In genomic region chr18:2979871-2980606, GRCh38 we compare ENCODE assay signal across 8 cellular contexts. TPM values are rescaled to one million over a fixed set of nuclear protein-coding genes. Genes with fewer than 3 reads are reported as not detected.
DNase-seq lines count a peak whose midpoint lies in the region; ATAC-seq, FAIRE-seq and TF ChIP-seq lines count a peak whose summit lies in the region.

No MANE protein-coding gene starts in this region.

- peak; percentile 56 for FAIRE-seq in endothelial cell of umbilical vein (lab: Jason Lieb, UNC)

- H4K20me1 ChIP-seq in endothelial cell of umbilical vein (replicated peaks; ENCODE audit: control insufficient read depth, extremely low read depth, insufficient read depth, low read length) = no peaks in the 10 kb centered on the region

- H3K9ac ChIP-seq in endothelial cell of umbilical vein (replicated peaks; ENCODE audit: extremely low read depth, insufficient read depth, low read length) = no peak overlapping the region

- no peak overlapping the region for H2AFZ ChIP-seq in endothelial cell of umbilical vein (ENCODE audit: low read depth, low read length)

- TF ChIP-seq POLR2A in NB4 (IDR thresholded peaks at IDR 0.05; ENCODE audit: extremely low read depth, insufficient read length) (no peak), endothelial cell of umbilical vein (IDR thresholded peaks at IDR 0.05; ENCODE audit: low read depth, low read length) (no peak)

- H3K4me3 ChIP-seq in NB4 (ENCODE audit: low read depth, low read length) (no peak overlapping the region), endothelial cell of umbilical vein (replicated peaks in 1 of 3; ENCODE audit: insufficient read depth in 1 of 3, low read depth in 1 of 3, low read length in 3 of 3) (no peak overlapping the region)

- no peak for TF ChIP-seq CTCF in NB4 (IDR thresholded peaks at IDR 0.05; ENCODE audit: low read depth, low read length)
- no peak for TF ChIP-seq CTCF in endothelial cell of umbilical vein (IDR thresholded peaks at IDR 0.05; ENCODE audit: extremely low read depth in 1 of 2, insufficient read depth in 1 of 2, low read depth in 1 of 2, low read length in 2 of 2)

- H3K9me1 ChIP-seq in endothelial cell of umbilical vein (replicated peaks; ENCODE audit: control insufficient read depth, extremely low read depth, insufficient read depth, low read length) = no peaks in the 10 kb centered on the region

- dilution Hi-C loops in endothelial cell of umbilical vein (cut with MboI; ENCODE audit: extremely low pct_ligation_motif_present, low sequenced_read_pairs) = no loop called here

- no peaks in the 10 kb centered on the region for H3K27me3 ChIP-seq in endothelial cell of umbilical vein (ENCODE audit: control insufficient read depth in 2 of 2, insufficient read depth in 2 of 2, low read length in 2 of 2)

- POLR2A ChIA-PET in endothelial cell of umbilical vein (lab: Charles Lee) = no interaction called here

- peaks cover 82% of the 10 kb centered on the region for H3K79me2 ChIP-seq in endothelial cell of umbilical vein (ENCODE audit: control insufficient read depth, insufficient read depth, low read length)

- BruUV-seq in endothelial cell of umbilical vein (replicated peaks; lab: Mats Ljungman, UMichigan) = no TSS peak

- ATAC-seq in GM18867 (IDR thresholded peaks at IDR 0.05; ENCODE audit: unreplicated experiment) (peak; percentile 38), HG02571 (IDR thresholded peaks at IDR 0.05; ENCODE audit: unreplicated experiment) (no peak)

- H3K4me1 ChIP-seq in endothelial cell of umbilical vein (ENCODE audit: control insufficient read depth, extremely low read depth, insufficient read depth, low read length) = peaks cover 69% of the 10 kb centered on the region

- intact Hi-C loops in endothelial cell of umbilical vein (cut with micrococcal nuclease) = loop anchor here (5.0 kb wide), 1 partner anchor 172 kb away; no protein-coding TSS in a partner anchor

- no peaks in the 10 kb centered on the region for H3K9me3 ChIP-seq in endothelial cell of umbilical vein (replicated peaks; ENCODE audit: control insufficient read depth, insufficient read depth, low read length)

- CTCF ChIA-PET in endothelial cell of umbilical vein (lab: Charles Lee) = interaction anchor here (1.2 to 2.6 kb wide), 4 partner anchors 31 to 171 kb away, joined by 3 to 7 read pairs (median 4); no protein-coding TSS in a partner anchor

- no peaks in the 10 kb centered on the region for H3K36me3 ChIP-seq in endothelial cell of umbilical vein (ENCODE audit: control insufficient read depth in 2 of 2, extremely low read depth in 1 of 2, insufficient read depth in 2 of 2, low read length in 2 of 2)

- DNase-seq in NB4 (ENCODE audit: low read depth) (peak; percentile 35), endothelial cell of umbilical vein (ENCODE audit: low read depth, low spot score) (peak; percentile 44), renal cortical epithelial cell (ENCODE audit: low read depth) (peak; percentile 97), putamen (ENCODE audit: low spot score) (no peak), NCI-H1105 treated with DMSO at 0.1 percent for 48 hours (lab: John Stamatoyannopoulos, UW) (no peak), NCI-H510A treated with DMSO at 0.1 percent for 48 hours (lab: John Stamatoyannopoulos, UW) (no peak)

- peak overlapping the region; percentile 79 for H3K27ac ChIP-seq in endothelial cell of umbilical vein (ENCODE audit: insufficient read depth, low read depth, low read length)

- H3K4me2 ChIP-seq in endothelial cell of umbilical vein (ENCODE audit: insufficient read depth, low read length) = peak overlapping the region; percentile 84

TF ChIP-seq in endothelial cell of umbilical vein, 7 proteins besides CTCF, POLR2A, EP300 and RAD21:
- TF ChIP-seq, protein P1, sequence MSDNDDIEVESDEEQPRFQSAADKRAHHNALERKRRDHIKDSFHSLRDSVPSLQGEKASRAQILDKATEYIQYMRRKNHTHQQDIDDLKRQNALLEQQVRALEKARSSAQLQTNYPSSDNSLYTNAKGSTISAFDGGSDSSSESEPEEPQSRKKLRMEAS (IDR thresholded peaks at IDR 0.05; ENCODE audit: insufficient read depth, insufficient read length) = no peak
- TF ChIP-seq FOS (IDR thresholded peaks at IDR 0.05; ENCODE audit: borderline replicate concordance, insufficient read depth, low read length) (no peak), GATA2 (IDR thresholded peaks at IDR 0.05; ENCODE audit: insufficient read depth, insufficient read length, low read depth, low read length) (no peak), JUN (IDR thresholded peaks at IDR 0.05; ENCODE audit: borderline replicate concordance, insufficient read depth, insufficient read length, low read depth) (no peak)

RNA-seq across cellular contexts. Expression of gene LPIN2, which starts 32.9 kb away (rescaled TPM):
- total RNA-seq in endothelial cell of umbilical vein (21.8 and 24.4 TPM in 2 replicates), renal cortical epithelial cell (29.3 and 56.0 TPM in 2 replicates)
- 11.1 and 14.7 TPM in 2 replicates for polyA plus RNA-seq in endothelial cell of umbilical vein
- polyA plus RNA-seq in endothelial cell of umbilical vein (2011; cell fraction: cytosol; rRNA removed) = 12.0 and 13.7 TPM in 2 replicates
- polyA plus RNA-seq in endothelial cell of umbilical vein (2011; cell fraction: nucleus; rRNA removed) = 45.1 and 51.0 TPM in 2 replicates
- polyA plus RNA-seq in endothelial cell of umbilical vein (2012) = 23.9 and 25.0 TPM in 2 replicates
- 23.8 and 28.8 TPM in 2 replicates for polyA minus RNA-seq in endothelial cell of umbilical vein
- 22.9 TPM for polyA minus RNA-seq in endothelial cell of umbilical vein (2011; cell fraction: cytosol; rRNA and poly(A)+ RNA removed)
- polyA minus RNA-seq in endothelial cell of umbilical vein (2011; cell fraction: nucleus; rRNA and poly(A)+ RNA removed) = 29.2 and 30.8 TPM in 2 replicates

Comparison
In these comparisons a context has a peak if more than half of its experiments do, and no peak if none do; other contexts are left out.
1. DNase-seq: peak in NB4 (single experiment), endothelial cell of umbilical vein (single experiment) and renal cortical epithelial cell (single experiment); none in putamen (single experiment), NCI-H1105 treated with DMSO at 0.1 percent for 48 hours (single experiment) and NCI-H510A treated with DMSO at 0.1 percent for 48 hours (single experiment).